ENCODE assay signal across 28 cellular contexts in genomic region chr6:67897998-67898607, GRCh38.
DNase-seq lines count a peak whose midpoint lies in the region; ATAC-seq and TF ChIP-seq lines count a peak whose summit lies in the region.
"Had no signal": no experiment of that assay in that cellular context is flagged by ENCODE, and none has a peak within 500 bp of the region (broad histone marks: within the 10 kb centered on the region; RNA-seq: fewer than 3 reads in every experiment).

No MANE protein-coding gene starts in this region.

- in situ Hi-C loops in brain microvascular endothelial cell (cut with HindIII; ENCODE audit: low pct_ligation_motif_present, low sequenced_read_pairs), result no loop called here

- peaks cover 31% of the 10 kb centered on the region for H3K9me3 Mint-ChIP-seq in HFFc6
- peaks cover 0 to 3% of the 10 kb centered on the region in 2 donors for H3K9me3 Mint-ChIP-seq in stimulated activated naive B cell treated with anti-CD40 and anti-IgM and Interleukin-4, amounts not matched to agents 10 μg/mL and 1 μg/mL and 100 μg/mL, for 72 hours
- H3K9me3 Mint-ChIP-seq in activated CD4-positive, alpha-beta T cell treated with anti-CD3 and anti-CD28 coated beads, Interleukin-2, amount 10 ng/mL, durations not matched to agents 24 days and 14 days, result peaks cover 9% of the 10 kb centered on the region
- H3K9me3 Mint-ChIP-seq: nephron had no signal

- no peaks in the 10 kb centered on the region; the same call in 1 of the 2 replicates for H3K4me1 Mint-ChIP-seq in HFFc6 (ENCODE audit: low read depth)
- H3K4me1 Mint-ChIP-seq in stimulated activated naive B cell treated with anti-CD40 and anti-IgM and Interleukin-4, amounts not matched to agents 10 μg/mL and 1 μg/mL and 100 μg/mL, for 72 hours, result peaks cover 0 to 2% of the 10 kb centered on the region in 2 donors
- H3K4me1 Mint-ChIP-seq in activated CD4-positive, alpha-beta T cell treated with anti-CD3 and anti-CD28 coated beads, Interleukin-2, amount 10 ng/mL, durations not matched to agents 24 days and 14 days, result no peaks in the 10 kb centered on the region
- H3K4me1 Mint-ChIP-seq: H9, nephron had no signal

- peaks cover 4% of the 10 kb centered on the region; the same call in 1 of the 2 replicates for H3K36me3 Mint-ChIP-seq in HFFc6 (ENCODE audit: low read depth)
- H3K36me3 Mint-ChIP-seq in stimulated activated naive B cell treated with anti-CD40 and anti-IgM and Interleukin-4, amounts not matched to agents 10 μg/mL and 1 μg/mL and 100 μg/mL, for 72 hours, result no peaks in the 10 kb centered on the region
- no peaks in the 10 kb centered on the region for H3K36me3 Mint-ChIP-seq in activated CD4-positive, alpha-beta T cell treated with anti-CD3 and anti-CD28 coated beads, Interleukin-2, amount 10 ng/mL, durations not matched to agents 24 days and 14 days (ENCODE audit: low read depth)
- H3K36me3 Mint-ChIP-seq: activated naive CD8-positive, alpha-beta T cell had no signal

- no peak overlapping the region for H3K4me3 ChIP-seq in brain microvascular endothelial cell (ENCODE audit: low read depth, low read length)
- H3K4me3 ChIP-seq: ovary, SJSA1, tibial nerve had no signal

- TF ChIP-seq CTCF in HFFc6 (IDR thresholded peaks at IDR 0.05) (no peak), brain microvascular endothelial cell (IDR thresholded peaks at IDR 0.05; ENCODE audit: low read depth, low read length, missing control alignments) (no peak)

- H3K27ac Mint-ChIP-seq in HFFc6, result no peak overlapping the region; the same call in 1 of the 2 replicates
- peak overlapping the region; percentile 3 for H3K27ac Mint-ChIP-seq in stimulated activated naive B cell treated with anti-CD40 and anti-IgM and Interleukin-4, amounts not matched to agents 10 μg/mL and 1 μg/mL and 100 μg/mL, for 72 hours
- no peak overlapping the region for H3K27ac Mint-ChIP-seq in activated CD4-positive, alpha-beta T cell treated with anti-CD3 and anti-CD28 coated beads, Interleukin-2, amount 10 ng/mL, durations not matched to agents 24 days and 14 days
- H3K27ac Mint-ChIP-seq: activated naive CD8-positive, alpha-beta T cell; nephron had no signal

- intact Hi-C loops in activated CD4-positive, alpha-beta T cell treated with anti-CD3 and anti-CD28 coated beads, Interleukin-2, amount 10 ng/mL, durations not matched to agents 24 days and 14 days (cut with micrococcal nuclease), result no loop called here

- no peaks in the 10 kb centered on the region for H3K27me3 ChIP-seq in brain microvascular endothelial cell (replicated peaks)
- H3K27me3 ChIP-seq: ovary, SJSA1, tibial nerve had no signal

- no peaks in the 10 kb centered on the region for H3K27me3 Mint-ChIP-seq in HFFc6 (ENCODE audit: insufficient read depth)
- H3K27me3 Mint-ChIP-seq in stimulated activated naive B cell treated with anti-CD40 and anti-IgM and Interleukin-4, amounts not matched to agents 10 μg/mL and 1 μg/mL and 100 μg/mL, for 72 hours, result no peaks in the 10 kb centered on the region
- H3K27me3 Mint-ChIP-seq in activated CD4-positive, alpha-beta T cell treated with anti-CD3 and anti-CD28 coated beads, Interleukin-2, amount 10 ng/mL, durations not matched to agents 24 days and 14 days, result no peaks in the 10 kb centered on the region
- H3K27me3 Mint-ChIP-seq: activated naive CD8-positive, alpha-beta T cell had no signal

- H3K4me3 Mint-ChIP-seq in HFFc6, result peak overlapping the region; percentile 1; the same call in 1 of the 2 replicates
- H3K4me3 Mint-ChIP-seq in stimulated activated naive B cell treated with anti-CD40 and anti-IgM and Interleukin-4, amounts not matched to agents 10 μg/mL and 1 μg/mL and 100 μg/mL, for 72 hours, result no peak overlapping the region
- no peak overlapping the region for H3K4me3 Mint-ChIP-seq in activated CD4-positive, alpha-beta T cell treated with anti-CD3 and anti-CD28 coated beads, Interleukin-2, amount 10 ng/mL, durations not matched to agents 24 days and 14 days
- H3K4me3 Mint-ChIP-seq: activated naive CD8-positive, alpha-beta T cell; H9; nephron had no signal

- DNase-seq in HFFc6, result no peak
- DNase-seq in MV-4-11 (lab: John Stamatoyannopoulos, UW), result peak; percentile 78
- peak; percentile 72 for DNase-seq in OCI-M1 (lab: John Stamatoyannopoulos, UW)
- no peak for DNase-seq in stimulated activated naive B cell treated with anti-CD40 and anti-IgM and Interleukin-4, amounts not matched to agents 10 μg/mL and 1 μg/mL and 100 μg/mL, for 72 hours
- DNase-seq in activated CD4-positive, alpha-beta T cell treated with anti-CD3 and anti-CD28 coated beads, Interleukin-2, amount 10 ng/mL, durations not matched to agents 24 days and 14 days, result no peak
- no peak for DNase-seq in Ammon's horn (ENCODE audit: low spot score)
- no peak for DNase-seq in brain microvascular endothelial cell
- DNase-seq: activated CD4-positive, alpha-beta T cell treated with anti-CD3 and anti-CD28 coated beads for 48 hours; activated effector memory CD4-positive, alpha-beta T cell treated with anti-CD3 and anti-CD28 coated beads, Interleukin-2, amount 50 U/mL, for 16 hours; activated T-cell treated with anti-CD3 and anti-CD28 coated beads, Interleukin-2, amount 50 U/mL, for 1 hour; anterior cingulate cortex; DMS79; H9; hypothalamus; left cardiac atrium; NCI-H1105 treated with DMSO at 0.1 percent for 48 hours; NCI-H187 treated with DMSO at 0.1 percent for 48 hours; NCI-H510A treated with DMSO at 0.1 percent for 48 hours; ovary; stimulated activated CD4-positive, alpha-beta T cell treated with anti-CD3 and anti-CD28 coated beads, Interleukin-4, amount 100 ng/mL, for 24 hours; T-helper 2 cell; WERI-Rb-1 had no signal

- H3K27ac ChIP-seq in brain microvascular endothelial cell, result no peak overlapping the region
- H3K27ac ChIP-seq: C4-2B, ovary, SJSA1, tibial nerve, WERI-Rb-1 had no signal

- ATAC-seq in stimulated activated naive B cell treated with anti-CD40 and anti-IgM and Interleukin-4, amounts not matched to agents 10 μg/mL and 1 μg/mL and 100 μg/mL, for 72 hours (replicated peaks), result no peak
- ATAC-seq: HepG2, left cardiac atrium had no signal

- no peaks in the 10 kb centered on the region for H3K36me3 ChIP-seq in brain microvascular endothelial cell (replicated peaks)
- H3K36me3 ChIP-seq: ovary, SJSA1, tibial nerve, WERI-Rb-1 had no signal

Comparison
In these comparisons a context has a peak if more than half of its experiments do, and no peak if none do; other contexts are left out.
1. DNase-seq: peak in MV-4-11 (single experiment) and OCI-M1 (single experiment); none in HFFc6 (single experiment), stimulated activated naive B cell treated with anti-CD40 and anti-IgM and Interleukin-4, amounts not matched to agents 10 μg/mL and 1 μg/mL and 100 μg/mL, for 72 hours (single experiment), activated CD4-positive, alpha-beta T cell treated with anti-CD3 and anti-CD28 coated beads, Interleukin-2, amount 10 ng/mL, durations not matched to agents 24 days and 14 days (single experiment), Ammon's horn (single experiment) and brain microvascular endothelial cell (single experiment).